In genomic region chr17:7889166-7889584, GRCh38 we compare ENCODE assay signal across 8 cellular contexts. TPM values are rescaled to one million over a fixed set of nuclear protein-coding genes. Genes with fewer than 3 reads are reported as not detected.
DNase-seq lines count a peak whose midpoint lies in the region; ATAC-seq, FAIRE-seq and TF ChIP-seq lines count a peak whose summit lies in the region.

No MANE protein-coding gene starts in this region.

- H4K20me1 ChIP-seq in BLaER1 treated with 17β-estradiol and CSF1 and Interleukin-3, amounts not matched to agents 10 nM and 100 nM: peaks cover 6 to 65% (median 49%) of the 10 kb centered on the region in 11 experiments; a peak in 20 of 22 replicates

- peak; percentile 84 for ATAC-seq in left ventricle myocardium superior

- H3K27me3 ChIP-seq in BLaER1 treated with 17β-estradiol and CSF1 and Interleukin-3, amounts not matched to agents 10 nM and 100 nM: no peaks in the 10 kb centered on the region

- in situ Hi-C loops in astrocyte of the spinal cord (cut with HindIII; ENCODE audit: low sequenced_read_pairs): no loop called here

- peak overlapping the region; percentile 82 to 98 (median 94) for H3K9ac ChIP-seq in BLaER1 treated with 17β-estradiol and CSF1 and Interleukin-3, amounts not matched to agents 10 nM and 100 nM

- no peak for FAIRE-seq in GM12891 (lab: Jason Lieb, UNC)

- peaks cover 47 to 53% (median 48%) of the 10 kb centered on the region in 11 experiments for H3K36me3 ChIP-seq in BLaER1 treated with 17β-estradiol and CSF1 and Interleukin-3, amounts not matched to agents 10 nM and 100 nM

- TF ChIP-seq POLR2A in GM12891 (IDR thresholded peaks at IDR 0.05; ENCODE audit: low read depth, low read length): no peak

- H3K4me2 ChIP-seq in BLaER1 treated with 17β-estradiol and CSF1 and Interleukin-3, amounts not matched to agents 10 nM and 100 nM: peak overlapping the region; percentile 95 to 100 (median 96)

- peak; percentile 31 for DNase-seq in HuH-7.5 (ENCODE audit: low spot score)
- peak; percentile 53 for DNase-seq in RKO (ENCODE audit: low spot score)
- DNase-seq in astrocyte of the spinal cord (ENCODE audit: low read depth, low spot score): peak; percentile 85
- peak; percentile 99 for DNase-seq in left ventricle myocardium superior
- DNase-seq in pulmonary artery endothelial cell (ENCODE audit: low read depth, low spot score): peak; percentile 81
- DNase-seq in GM12891 (ENCODE audit: insufficient read length, low spot score): no peak
- DNase-seq in GOT3 (lab: John Stamatoyannopoulos, UW): no peak

- H3K4me1 ChIP-seq in BLaER1 treated with 17β-estradiol and CSF1 and Interleukin-3, amounts not matched to agents 10 nM and 100 nM: peaks cover 22 to 33% (median 27%) of the 10 kb centered on the region in 10 experiments

- intact Hi-C loops in left ventricle myocardium superior (cut with micrococcal nuclease): no loop called here

- H3K27ac ChIP-seq in BLaER1 treated with 17β-estradiol and CSF1 and Interleukin-3, amounts not matched to agents 10 nM and 100 nM: peak overlapping the region; percentile 53 to 98 (median 96); a peak in 21 of 22 replicates

- peak overlapping the region; percentile 77 to 97 (median 86); a peak in 19 of 20 replicates for H3K4me3 ChIP-seq in BLaER1 treated with 17β-estradiol and CSF1 and Interleukin-3, amounts not matched to agents 10 nM and 100 nM
- no peak overlapping the region for H3K4me3 ChIP-seq in astrocyte of the spinal cord (ENCODE audit: low read depth, low read length)

- peak; percentile 40 for TF ChIP-seq CTCF in astrocyte of the spinal cord (IDR thresholded peaks at IDR 0.05; ENCODE audit: low read depth, low read length)

- no peaks in the 10 kb centered on the region for H3K9me3 ChIP-seq in BLaER1 treated with 17β-estradiol and CSF1 and Interleukin-3, amounts not matched to agents 10 nM and 100 nM (replicated peaks in 1 of 11)

TF ChIP-seq in GM12891, 5 proteins besides CTCF, POLR2A, EP300 and RAD21:
- TF ChIP-seq SPI1 (IDR thresholded peaks at IDR 0.05; ENCODE audit: low read depth, low read length) (no peak), POU2F2 (IDR thresholded peaks at IDR 0.05; ENCODE audit: low read depth, low read length) (no peak), POLR2AphosphoS5 (IDR thresholded peaks at IDR 0.05; ENCODE audit: low read depth, low read length) (no peak), PAX5 (IDR thresholded peaks at IDR 0.05; ENCODE audit: insufficient read depth, low read length, severe bottlenecking) (no peak), TAF1 (IDR thresholded peaks at IDR 0.05; ENCODE audit: low read depth, low read length) (no peak)

RNA-seq across cellular contexts. Expression of gene CHD3, which starts 0.6 kb away (rescaled TPM):
- total RNA-seq in left ventricle myocardium superior (13.1 TPM), pulmonary artery endothelial cell (144 and 220 TPM in 2 replicates)
- 76.4 TPM for polyA plus RNA-seq in GM12891 (2012; ENCODE audit: low read depth, missing spikeins)

RNA-seq across cellular contexts. Expression of gene RNF227, which starts 26.9 kb away (rescaled TPM):
- total RNA-seq in left ventricle myocardium superior (1.1 TPM), pulmonary artery endothelial cell (0.86 and 1.2 TPM in 2 replicates)
- 1.9 TPM for polyA plus RNA-seq in GM12891 (2012; ENCODE audit: low read depth, missing spikeins)

RNA-seq across cellular contexts. Expression of gene CYB5D1, which starts 31.4 kb away (rescaled TPM):
- total RNA-seq in left ventricle myocardium superior: 25.6 TPM
- 9.8 and 13.2 TPM in 2 replicates for total RNA-seq in pulmonary artery endothelial cell
- polyA plus RNA-seq in GM12891 (2012; ENCODE audit: low read depth, missing spikeins): 3.7 TPM

RNA-seq across cellular contexts. Expression of gene NAA38, which starts 31.8 kb away (rescaled TPM):
- total RNA-seq in left ventricle myocardium superior (93.2 TPM), pulmonary artery endothelial cell (95.4 and 120 TPM in 2 replicates)
- 137 TPM for polyA plus RNA-seq in GM12891 (2012; ENCODE audit: low read depth, missing spikeins)

RNA-seq across cellular contexts. Expression of gene TMEM88, which starts 34.3 kb away (rescaled TPM):
- total RNA-seq in left ventricle myocardium superior: 32.6 TPM
- 5.8 and 19.8 TPM in 2 replicates for total RNA-seq in pulmonary artery endothelial cell
- 1.1 TPM for polyA plus RNA-seq in GM12891 (2012; ENCODE audit: low read depth, missing spikeins)

Comparison
In these comparisons a context has a peak if more than half of its experiments do, and no peak if none do; other contexts are left out.
1. DNase-seq: peak in HuH-7.5 (single experiment), RKO (single experiment), astrocyte of the spinal cord (single experiment), left ventricle myocardium superior (single experiment) and pulmonary artery endothelial cell (single experiment); none in GM12891 (single experiment) and GOT3 (single experiment).
2. RNA of gene CHD3, which starts 0.6 kb away (total RNA-seq): 144 to 220 TPM in pulmonary artery endothelial cell; 13.1 TPM in left ventricle myocardium superior (single experiment); every median in the first group is over 10 times any median in the second.